1 cellular context compared by ENCODE assay signal in the genomic region with DNA sequence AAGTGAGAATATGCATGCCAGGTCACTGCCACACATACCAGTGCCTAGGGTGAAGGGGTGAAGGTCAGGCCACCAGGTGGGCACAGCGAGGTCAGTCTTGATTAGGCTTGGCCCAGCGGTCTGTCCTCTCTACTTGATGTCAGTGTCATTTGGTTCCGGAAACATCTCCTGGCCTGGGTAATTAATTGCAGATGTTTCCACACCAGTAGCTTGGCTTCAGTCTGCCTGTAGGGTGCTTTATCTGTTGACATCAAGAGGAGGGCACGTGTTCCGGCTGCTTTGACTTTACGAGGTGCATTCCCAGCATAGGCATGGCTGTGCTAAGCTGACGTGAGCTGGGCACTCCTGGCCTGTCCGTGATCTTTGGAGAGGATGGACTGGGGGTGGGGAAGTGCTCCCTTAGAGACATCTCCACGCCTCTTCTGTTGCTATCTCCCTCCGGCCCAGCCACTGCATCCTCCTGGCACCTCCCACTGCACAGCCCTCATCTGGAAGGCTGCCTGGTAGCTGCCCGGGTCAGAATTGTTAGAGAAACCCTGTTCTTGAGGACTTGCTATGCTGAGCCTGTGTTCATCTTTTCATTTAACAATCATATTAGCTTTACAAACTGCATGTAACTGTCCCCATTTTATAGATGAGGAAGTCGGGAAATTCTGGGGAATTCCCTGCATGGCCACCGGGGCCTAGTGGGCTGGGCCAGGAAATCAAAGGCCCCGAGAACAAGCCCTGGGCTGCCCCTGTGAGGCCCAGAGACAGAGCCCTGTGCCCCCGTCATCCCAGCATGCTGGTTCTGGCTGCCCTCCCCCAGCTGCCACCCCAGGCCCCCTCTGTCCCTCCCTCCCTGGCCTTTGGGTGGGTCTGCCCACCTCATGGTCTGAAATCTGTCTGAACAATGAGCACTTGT.
TF ChIP-seq lines count a peak whose summit lies in the region.

No MANE protein-coding gene starts in this region.

TF ChIP-seq in SK-N-SH treated with all-trans-retinoic acid at 6 μM for 48 hours, 23 proteins besides CTCF, POLR2A, EP300 and RAD21 (continued from another document):
- 0 out of 2 replicates have a peak, but pooled peaks have one; percentile 7 for TF ChIP-seq POU6F1 (CRISPR knock-in tag; IDR thresholded peaks at IDR 0.05; ENCODE audit: borderline replicate concordance, low read depth)
- no peak for TF ChIP-seq ZNF565 (CRISPR knock-in tag; conservative IDR thresholded peaks at IDR 0.05; ENCODE audit: low read depth)
